ENCODE assay signal across 8 cellular contexts in genomic region chr1:202283379-202283844, GRCh38. TPM values are rescaled to one million over a fixed set of nuclear protein-coding genes. Genes with fewer than 3 reads are reported as not detected.
A peak's percentile ranks its signal among the peaks of the same experiment; 100 is the strongest.
DNase-seq lines count a peak whose midpoint lies in the region; ATAC-seq and TF ChIP-seq lines count a peak whose summit lies in the region.

No MANE protein-coding gene starts in this region.

- POLR2A ChIA-PET in activated CD8-positive, alpha-beta T cell treated with anti-CD3 and anti-CD28 coated beads for 36 hours (lab: Charles Lee), result interaction anchor here (1.1 kb wide), 1 partner anchor 97 kb away, joined by 3 read pairs; no protein-coding TSS in a partner anchor

- H3K27me3 Mint-ChIP-seq in activated CD8-positive, alpha-beta T cell treated with anti-CD3 and anti-CD28 coated beads for 36 hours, result peaks cover 4% of the 10 kb centered on the region
- H3K27me3 Mint-ChIP-seq in naive B cell, result peaks cover 24 to 68% (median 65%) of the 10 kb centered on the region in 3 donors

- TF ChIP-seq CTCF in activated CD8-positive, alpha-beta T cell treated with anti-CD3 and anti-CD28 coated beads for 36 hours (IDR thresholded peaks at IDR 0.05), result no peak

- peak; percentile 39 for ATAC-seq in activated CD8-positive, alpha-beta T cell treated with anti-CD3 and anti-CD28 coated beads for 36 hours
- peak; percentile 30 to 38 for ATAC-seq in naive B cell (ENCODE audit: low read depth in 2 of 2)
- ATAC-seq in HG03175 (IDR thresholded peaks at IDR 0.05; ENCODE audit: unreplicated experiment), result no peak
- no peak for ATAC-seq in HG02884 (IDR thresholded peaks at IDR 0.05; ENCODE audit: unreplicated experiment)

- no peaks in the 10 kb centered on the region for H3K36me3 Mint-ChIP-seq in activated CD8-positive, alpha-beta T cell treated with anti-CD3 and anti-CD28 coated beads for 36 hours (ENCODE audit: low read depth)
- H3K36me3 Mint-ChIP-seq in naive B cell, result peaks cover 0 to 10% of the 10 kb centered on the region in 2 donors

- DNase-seq in DMS79 (lab: John Stamatoyannopoulos, UW) (peak; percentile 98), NCI-H128 (lab: John Stamatoyannopoulos, UW; ENCODE audit: unreplicated experiment) (peak; percentile 94), naive B cell (no peak), DMS114 treated with DMSO at 0.1 percent for 48 hours (lab: John Stamatoyannopoulos, UW; ENCODE audit: unreplicated experiment) (no peak), putamen (ENCODE audit: low spot score) (no peak)
- DNase-seq in activated CD8-positive, alpha-beta T cell treated with anti-CD3 and anti-CD28 coated beads for 36 hours, result peak; percentile 43

- CTCF ChIA-PET in activated CD8-positive, alpha-beta T cell treated with anti-CD3 and anti-CD28 coated beads for 36 hours (lab: Charles Lee), result interaction anchor here (0.7 to 3.2 kb wide), 5 partner anchors 9 to 283 kb away, joined by 3 to 12 read pairs (median 5); no protein-coding TSS in a partner anchor

- H3K9me3 Mint-ChIP-seq in activated CD8-positive, alpha-beta T cell treated with anti-CD3 and anti-CD28 coated beads for 36 hours, result no peaks in the 10 kb centered on the region
- H3K9me3 Mint-ChIP-seq in naive B cell, result no peaks in the 10 kb centered on the region

- intact Hi-C loops in activated CD8-positive, alpha-beta T cell treated with anti-CD3 and anti-CD28 coated beads for 36 hours (cut with micrococcal nuclease), result no loop called here

- H3K4me3 Mint-ChIP-seq in activated CD8-positive, alpha-beta T cell treated with anti-CD3 and anti-CD28 coated beads for 36 hours, result no peak overlapping the region
- H3K4me3 Mint-ChIP-seq in naive B cell, result no peak overlapping the region

- H3K27ac Mint-ChIP-seq in activated CD8-positive, alpha-beta T cell treated with anti-CD3 and anti-CD28 coated beads for 36 hours, result no peak overlapping the region
- no peak overlapping the region for H3K27ac Mint-ChIP-seq in naive B cell

- H3K4me1 Mint-ChIP-seq in activated CD8-positive, alpha-beta T cell treated with anti-CD3 and anti-CD28 coated beads for 36 hours (ENCODE audit: low read depth), result peaks cover 13% of the 10 kb centered on the region
- peaks cover 0 to 5% (median 0%) of the 10 kb centered on the region in 3 donors for H3K4me1 Mint-ChIP-seq in naive B cell

RNA-seq across cellular contexts. Expression of gene UBE2T, which starts 58.3 kb away (rescaled TPM):
- total RNA-seq in activated CD8-positive, alpha-beta T cell treated with anti-CD3 and anti-CD28 coated beads for 36 hours, result 100 to 1,000 TPM in 1 of 2 experiments, 10 to 100 TPM in 1; 99.8 to 102 TPM
- 10 to 100 TPM in 3 of 6 donors, 1 to 10 TPM in 3; 4.6 to 11.2 (median 9.3) TPM for polyA plus RNA-seq in naive B cell (ENCODE audit: low read depth in 6 of 6)

Comparison
In these comparisons a context has a peak if more than half of its experiments do, and no peak if none do; other contexts are left out.
1. DNase-seq: peak in DMS79 (single experiment), NCI-H128 (single experiment) and activated CD8-positive, alpha-beta T cell treated with anti-CD3 and anti-CD28 coated beads for 36 hours (single experiment); none in naive B cell (single experiment), DMS114 treated with DMSO at 0.1 percent for 48 hours (single experiment) and putamen (single experiment).
2. ATAC-seq: peak in activated CD8-positive, alpha-beta T cell treated with anti-CD3 and anti-CD28 coated beads for 36 hours (single experiment) and naive B cell (2 of 2); none in HG03175 (single experiment) and HG02884 (single experiment).